1 cellular context compared by ENCODE assay signal in genomic region chr11:125585486-125585885, GRCh38.
TF ChIP-seq lines count a peak whose summit lies in the region.

No MANE protein-coding gene starts in this region.

TF ChIP-seq in K562, 482 proteins besides CTCF, POLR2A, EP300 and RAD21:
- TF ChIP-seq ZNF780A (CRISPR knock-in tag; IDR thresholded peaks at IDR 0.05) (no peak), MXI1 (IDR thresholded peaks at IDR 0.05; ENCODE audit: low read depth, low read length) (no peak), CEBPG (CRISPR knock-in tag; IDR thresholded peaks at IDR 0.05) (no peak), CEBPG (tag; conservative IDR thresholded peaks at IDR 0.05 in 1 of 2, IDR thresholded peaks at IDR 0.05 in 1 of 2) (0 out of 4 replicates have a peak, but pooled peaks of 1 of the 2 experiments have one; percentile 18), MEIS2 (IDR thresholded peaks at IDR 0.05; ENCODE audit: partially characterized antibody) (peak; percentile 18)
TF ChIP-seq in K562: peak in this region for 2.
